ENCODE assay signal across 8 cellular contexts in the genomic region with DNA sequence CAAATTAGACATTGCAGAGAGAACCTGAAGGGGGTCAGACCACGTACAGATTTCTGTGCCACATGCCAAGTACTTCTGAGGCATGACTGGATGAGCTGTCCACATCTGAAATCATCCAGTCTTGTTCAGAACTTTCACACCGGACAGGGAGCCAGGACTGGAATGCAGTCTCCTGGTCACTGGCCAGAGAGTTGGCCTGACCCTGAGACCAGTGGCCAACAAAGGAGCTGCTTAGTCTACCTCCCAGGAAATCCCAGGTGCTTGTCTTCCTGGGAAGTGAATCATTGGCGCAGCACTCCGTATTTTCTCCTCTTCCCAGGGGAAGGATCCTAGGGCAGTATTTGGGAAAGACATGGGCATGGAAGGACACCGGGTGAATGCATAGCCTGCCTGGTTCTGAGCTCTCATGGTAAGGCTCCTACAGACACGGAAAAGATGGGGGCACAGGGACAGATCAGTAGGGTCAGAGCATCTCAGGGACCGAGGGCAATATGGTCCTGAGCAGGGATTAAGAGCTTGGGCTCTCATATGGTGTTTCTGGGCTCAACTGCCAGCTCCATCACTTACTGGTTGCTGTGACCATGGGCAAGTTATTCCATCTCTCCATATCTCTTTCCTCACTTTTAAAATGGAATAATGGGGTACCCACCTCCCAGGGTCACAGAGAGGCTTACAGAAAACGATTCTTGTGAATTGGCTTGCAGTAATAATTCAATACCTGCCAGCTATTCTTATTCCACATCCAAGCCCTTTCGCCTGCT. TPM values are rescaled to one million over a fixed set of nuclear protein-coding genes. Genes with fewer than 3 reads are reported as not detected.
A peak's percentile ranks its signal among the peaks of the same experiment; 100 is the strongest.
DNase-seq lines count a peak whose midpoint lies in the region; ATAC-seq and TF ChIP-seq lines count a peak whose summit lies in the region.

No MANE protein-coding gene starts in this region.

- H3K4me1 Mint-ChIP-seq in immature natural killer cell = peaks cover 23 to 26% of the 10 kb centered on the region in 2 donors

- peaks cover 30% of the 10 kb centered on the region for H3K36me3 ChIP-seq in HAP-1 (replicated peaks)
- H3K36me3 ChIP-seq in suprapubic skin = no peaks in the 10 kb centered on the region

- ATAC-seq in activated naive CD4-positive, alpha-beta T cell treated with anti-CD3 and anti-CD28 coated beads, Interleukin-2, amount 50 U/mL, for 72 hours = no peak
- no peak for ATAC-seq in GM18909 (IDR thresholded peaks at IDR 0.05; ENCODE audit: poor library complexity, unreplicated experiment)

- peak overlapping the region; percentile 82 to 90 (median 89) for H3K4me3 Mint-ChIP-seq in immature natural killer cell

- no peak for TF ChIP-seq POLR2A in suprapubic skin (IDR thresholded peaks at IDR 0.05)

- H3K36me3 Mint-ChIP-seq in activated naive CD4-positive, alpha-beta T cell treated with anti-CD3 and anti-CD28 coated beads, Interleukin-2, amount 50 U/mL, for 72 hours = peaks cover 32 to 44% of the 10 kb centered on the region in 2 donors
- H3K36me3 Mint-ChIP-seq in immature natural killer cell = peaks cover 0 to 5% (median 4%) of the 10 kb centered on the region in 3 donors

- H3K4me1 ChIP-seq in HAP-1 = peaks cover 28% of the 10 kb centered on the region
- peaks cover 37% of the 10 kb centered on the region for H3K4me1 ChIP-seq in suprapubic skin

- H3K9me3 Mint-ChIP-seq in activated naive CD4-positive, alpha-beta T cell treated with anti-CD3 and anti-CD28 coated beads, Interleukin-2, amount 50 U/mL, for 72 hours = no peaks in the 10 kb centered on the region
- no peaks in the 10 kb centered on the region for H3K9me3 Mint-ChIP-seq in immature natural killer cell

- TF ChIP-seq EP300 in suprapubic skin (IDR thresholded peaks at IDR 0.05) = no peak

- 49% methylated on average over 7 of the region's 9 CpGs for WGBS in suprapubic skin

- in situ Hi-C loops in HAP-1 (cut with MboI; ENCODE audit: low sequenced_read_pairs) = loop anchor here (10.0 kb wide), 1 partner anchor 159 kb away; no protein-coding TSS in a partner anchor

- H3K27ac Mint-ChIP-seq in activated naive CD4-positive, alpha-beta T cell treated with anti-CD3 and anti-CD28 coated beads, Interleukin-2, amount 50 U/mL, for 72 hours = peak overlapping the region; percentile 78 to 85
- H3K27ac Mint-ChIP-seq in immature natural killer cell = peak overlapping the region; percentile 20 to 88 (median 60)

- H3K27me3 ChIP-seq in HAP-1 (ENCODE audit: low read depth) (no peaks in the 10 kb centered on the region), suprapubic skin (peaks cover 15% of the 10 kb centered on the region)

- H3K9me3 ChIP-seq in HAP-1 (no peaks in the 10 kb centered on the region), suprapubic skin (no peaks in the 10 kb centered on the region)

- H3K27me3 Mint-ChIP-seq in immature natural killer cell (ENCODE audit: low read depth in 3 of 3) = peaks cover 4 to 20% (median 4%) of the 10 kb centered on the region in 3 donors

- peak overlapping the region; percentile 95 for H3K4me3 ChIP-seq in HAP-1
- peak overlapping the region; percentile 75 for H3K4me3 ChIP-seq in suprapubic skin

- no peak for TF ChIP-seq CTCF in suprapubic skin (IDR thresholded peaks at IDR 0.05)

- H3K27ac ChIP-seq in suprapubic skin = no peak overlapping the region

- peak; percentile 95 for DNase-seq in A172 (ENCODE audit: low spot score)
- DNase-seq in HAP-1 (ENCODE audit: low spot score in 2 of 2) = no peak
- DNase-seq in activated naive CD4-positive, alpha-beta T cell treated with anti-CD3 and anti-CD28 coated beads, Interleukin-2, amount 50 U/mL, for 72 hours (ENCODE audit: low spot score in 2 of 2) = no peak
- no peak for DNase-seq in immature natural killer cell
- no peak for DNase-seq in suprapubic skin (ENCODE audit: low spot score in 2 of 2)
- DNase-seq in RPMI8226 = no peak
- no peak for DNase-seq in NCI-H2227 (lab: John Stamatoyannopoulos, UW; ENCODE audit: unreplicated experiment)

RNA-seq across cellular contexts. Expression of gene SCD, which starts 1.3 kb away (rescaled TPM):
- 249 and 398 TPM in 2 replicates for total RNA-seq in A172 (2014; rRNA removed; shearing (Covaris generic))
- 100 to 1,000 TPM in 1 of 2 donors, 10 to 100 TPM in 1; 67.5 to 185 TPM for total RNA-seq in activated naive CD4-positive, alpha-beta T cell treated with anti-CD3 and anti-CD28 coated beads, Interleukin-2, amount 50 U/mL, for 72 hours
- polyA plus RNA-seq in immature natural killer cell = 1 to 10 TPM; 3.8 to 5.5 (median 4.5) TPM
- 10 to 100 TPM; 24.3 to 53.9 (median 49.7) TPM for total RNA-seq in suprapubic skin

RNA-seq across cellular contexts. Expression of gene PKD2L1, which starts 15.7 kb away (rescaled TPM):
- total RNA-seq in A172 (2014; rRNA removed; shearing (Covaris generic)) = not detected in 2 replicates
- under 1 TPM in 1 of 2 donors, not detected in 1; 0.10 TPM for total RNA-seq in activated naive CD4-positive, alpha-beta T cell treated with anti-CD3 and anti-CD28 coated beads, Interleukin-2, amount 50 U/mL, for 72 hours
- polyA plus RNA-seq in immature natural killer cell = not detected
- total RNA-seq in suprapubic skin = not detected

RNA-seq across cellular contexts. Expression of gene BLOC1S2, which starts 59.3 kb away (rescaled TPM):
- total RNA-seq in A172 (2014; rRNA removed; shearing (Covaris generic)) = 113 and 127 TPM in 2 replicates
- 100 to 1,000 TPM in 1 of 2 donors, 10 to 100 TPM in 1; 48.0 to 112 TPM for total RNA-seq in activated naive CD4-positive, alpha-beta T cell treated with anti-CD3 and anti-CD28 coated beads, Interleukin-2, amount 50 U/mL, for 72 hours
- 10 to 100 TPM; 67.3 to 79.8 (median 79.8) TPM for polyA plus RNA-seq in immature natural killer cell
- total RNA-seq in suprapubic skin = 10 to 100 TPM; 11.7 to 49.6 (median 36.2) TPM
